In genomic region chr2:147224070-147224469, GRCh38 we compare ENCODE assay signal across 22 cellular contexts.
DNase-seq lines count a peak whose midpoint lies in the region; TF ChIP-seq lines count a peak whose summit lies in the region.
"Had no signal": no experiment of that assay in that cellular context is flagged by ENCODE, and none has a peak within 500 bp of the region (broad histone marks: within the 10 kb centered on the region; RNA-seq: fewer than 3 reads in every experiment).

No MANE protein-coding gene starts in this region.

- H3K27me3 Mint-ChIP-seq in brain: no peaks in the 10 kb centered on the region
- H3K27me3 Mint-ChIP-seq: activated CD8-positive, alpha-beta T cell treated with anti-CD3 and anti-CD28 coated beads for 36 hours; CD4-positive, alpha-beta memory T cell; naive B cell; stimulated activated naive CD8-positive, alpha-beta T cell treated with anti-CD3 and anti-CD28 coated beads, Interleukin-15, Interleukin-2, amounts not matched to agents 100 ng/mL and 50 ng/mL, for 24 hours had no signal

- no peak overlapping the region for H3K4me3 Mint-ChIP-seq in brain
- H3K4me3 Mint-ChIP-seq: activated CD8-positive, alpha-beta T cell treated with anti-CD3 and anti-CD28 coated beads for 36 hours; CD4-positive, alpha-beta memory T cell; HFFc6; naive B cell; stimulated activated naive CD8-positive, alpha-beta T cell treated with anti-CD3 and anti-CD28 coated beads, Interleukin-15, Interleukin-2, amounts not matched to agents 100 ng/mL and 50 ng/mL, for 24 hours had no signal

- CTCF ChIA-PET in HEK293T (lab: Yijun Ruan, JAX): no interaction called here

- DNase-seq in HT1080 (ENCODE audit: low read depth) (peak; percentile 34), NCI-H69 (lab: John Stamatoyannopoulos, UW) (peak; percentile 74), renal cortical epithelial cell (ENCODE audit: low read depth) (peak; percentile 11), HEK293T (ENCODE audit: extremely low spot score) (no peak), SKM-1 (lab: John Stamatoyannopoulos, UW; ENCODE audit: unreplicated experiment) (no peak), HK-2 (ENCODE audit: unreplicated experiment) (no peak), SKM-1 treated with dmso at 0.1 percent for 144 hours (lab: John Stamatoyannopoulos, UW; ENCODE audit: unreplicated experiment) (no peak)
- DNase-seq: activated CD8-positive, alpha-beta T cell treated with anti-CD3 and anti-CD28 coated beads for 36 hours; activated gamma-delta T cell treated with Interleukin-2 at 50 U/mL for 16 hours; activated T-cell treated with anti-CD3 and anti-CD28 coated beads for 4 hours; CD4-positive, alpha-beta memory T cell; DMS153; GF-D8; HFFc6; naive B cell; NCI-H2227 treated with DMSO at 0.1 percent for 48 hours; right cardiac atrium; stimulated activated CD4-positive, alpha-beta T cell treated with anti-CD3 and anti-CD28 coated beads, Interleukin-12 subunit alpha, Interleukin-12 subunit beta, amount 100 ng/mL, for 4 hours; stimulated activated CD4-positive, alpha-beta T cell treated with anti-CD3 and anti-CD28 coated beads, Interleukin-4, amount 100 ng/mL, for 4 hours; transverse colon had no signal

- peaks cover 8% of the 10 kb centered on the region for H3K36me3 Mint-ChIP-seq in brain
- H3K36me3 Mint-ChIP-seq: CD4-positive, alpha-beta memory T cell; naive B cell had no signal

- H3K27ac Mint-ChIP-seq in brain: peak overlapping the region in 3 of 5 experiments; percentile 33 to 80 (median 43)
- H3K27ac Mint-ChIP-seq: activated CD8-positive, alpha-beta T cell treated with anti-CD3 and anti-CD28 coated beads for 36 hours; CD4-positive, alpha-beta memory T cell; HFFc6; naive B cell; stimulated activated naive CD8-positive, alpha-beta T cell treated with anti-CD3 and anti-CD28 coated beads, Interleukin-15, Interleukin-2, amounts not matched to agents 100 ng/mL and 50 ng/mL, for 24 hours had no signal

- peaks cover 30% of the 10 kb centered on the region for H3K4me1 Mint-ChIP-seq in brain
- H3K4me1 Mint-ChIP-seq: CD4-positive, alpha-beta memory T cell; naive B cell had no signal

- POLR2A ChIA-PET in HEK293T (lab: Yijun Ruan, JAX): no interaction called here

- TF ChIP-seq CTCF in brain (conservative IDR thresholded peaks at IDR 0.05): no peak

- peaks cover 4 to 14% (median 12%) of the 10 kb centered on the region in 5 experiments for H3K9me3 Mint-ChIP-seq in brain

TF ChIP-seq in HEK293T, 16 proteins besides CTCF, POLR2A, EP300 and RAD21:
- no peak for TF ChIP-seq FOXK2 (IDR thresholded peaks at IDR 0.05)
- TF ChIP-seq HDGF (IDR thresholded peaks at IDR 0.05; ENCODE audit: borderline replicate concordance): no peak

Comparison
In these comparisons a context has a peak if more than half of its experiments do, and no peak if none do; other contexts are left out.
1. DNase-seq: peak in HT1080 (single experiment), NCI-H69 (single experiment) and renal cortical epithelial cell (single experiment); none in HEK293T (single experiment), SKM-1 (single experiment), HK-2 (single experiment) and SKM-1 treated with dmso at 0.1 percent for 144 hours (single experiment).